In genomic region chr18:49837889-49838288, GRCh38 we compare ENCODE assay signal across 23 cellular contexts.
"Had no signal": no experiment of that assay in that cellular context is flagged by ENCODE, and none has a peak within 500 bp of the region (broad histone marks: within the 10 kb centered on the region; RNA-seq: fewer than 3 reads in every experiment).

No MANE protein-coding gene starts in this region.

- DNase-seq: activated CD4-positive, alpha-beta T cell treated with anti-CD3 and anti-CD28 coated beads for 4 hours; activated CD4-positive, alpha-beta T cell treated with anti-CD3 and anti-CD28 coated beads, Interleukin-2, amount 50 U/mL, for 4 hours; activated effector memory CD4-positive, alpha-beta T cell treated with Interleukin-2 at 50 U/mL for 16 hours; activated naive CD4-positive, alpha-beta T cell treated with Interleukin-2 at 50 U/mL for 16 hours; adrenal gland; central memory CD4-positive, alpha-beta T cell; endodermal cell; hypothalamus; immature natural killer cell; kidney; naive B cell; nephron progenitor cell; ovary; retina; sigmoid colon; small intestine; stimulated activated CD4-positive, alpha-beta T cell treated with anti-CD3 and anti-CD28 coated beads, Interleukin-4, amount 100 ng/mL, for 24 hours; T-helper 1 cell; uterus had no signal

- FAIRE-seq: kidney, small intestine had no signal

- ATAC-seq: gastroesophageal sphincter; stimulated activated effector memory CD8-positive, alpha-beta T cell treated with anti-CD3 and anti-CD28 coated beads, Interleukin-12 subunit alpha, Interleukin-12 subunit beta, amount 100 ng/mL, for 72 hours had no signal

- H3K27ac ChIP-seq: adrenal gland, ascending aorta, gastroesophageal sphincter, ovary, sigmoid colon, uterus, VCaP had no signal
